15 cellular contexts compared by ENCODE assay signal in the genomic region with DNA sequence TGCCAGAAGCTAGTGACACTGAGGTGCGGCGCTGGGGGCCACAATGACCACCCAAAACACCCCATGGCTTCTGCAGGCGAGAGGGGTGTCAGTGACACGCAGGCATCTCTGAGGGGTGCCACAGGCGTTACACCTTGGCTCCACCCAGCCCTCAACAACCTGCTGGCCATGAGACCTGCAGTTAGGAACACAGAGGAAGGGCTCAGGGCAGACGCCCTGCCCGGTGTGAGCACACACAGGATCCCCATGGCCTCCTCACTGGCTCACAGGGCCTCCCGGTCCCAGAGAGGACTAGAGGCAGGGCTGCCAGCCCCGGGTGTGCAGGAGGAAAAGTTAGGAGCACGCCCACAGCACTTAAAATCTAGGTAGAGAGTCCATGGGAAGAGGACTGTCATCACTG. TPM values are rescaled to one million over a fixed set of nuclear protein-coding genes. Genes with fewer than 3 reads are reported as not detected.
DNase-seq lines count a peak whose midpoint lies in the region; ATAC-seq, FAIRE-seq and TF ChIP-seq lines count a peak whose summit lies in the region.
"Had no signal": no experiment of that assay in that cellular context is flagged by ENCODE, and none has a peak within 500 bp of the region (broad histone marks: within the 10 kb centered on the region; RNA-seq: fewer than 3 reads in every experiment).

No MANE protein-coding gene starts in this region.

- no peak for ATAC-seq in GM12878
- no peak for ATAC-seq in GM19324 (IDR thresholded peaks at IDR 0.05; ENCODE audit: low FRiP score, unreplicated experiment)
- no peak for ATAC-seq in HG03095 (IDR thresholded peaks at IDR 0.05; ENCODE audit: unreplicated experiment)

- in situ Hi-C loops in GM12878 (cut with MboI) = loop anchor here (10.0 kb wide), 1 partner anchor 50 kb away; no protein-coding TSS in a partner anchor

- H3K4me1 ChIP-seq in Caco-2 = no peaks in the 10 kb centered on the region
- peaks cover 5% of the 10 kb centered on the region; the same call in 1 of the 2 replicates for H3K4me1 ChIP-seq in GM12878 (ENCODE audit: control insufficient read depth, insufficient read depth, low read length)
- H3K4me1 ChIP-seq in muscle layer of colon (ENCODE audit: insufficient read depth, low read length) = peaks cover 24% of the 10 kb centered on the region

- TF ChIP-seq POLR2A in GM12878 (IDR thresholded peaks at IDR 0.05; ENCODE audit: low read depth, low read length) = no peak

- intact Hi-C loops in Caco-2 (cut with micrococcal nuclease; ENCODE audit: unreplicated experiment) = no loop called here
- intact Hi-C loops in GM12878 (cut with micrococcal nuclease; ENCODE audit: unreplicated experiment) = no loop called here
- intact Hi-C loops in head of caudate nucleus (cut with DNase I) = no loop called here

- H3K27me3 ChIP-seq in Caco-2 (replicated peaks; ENCODE audit: control insufficient read depth, insufficient read depth, low read length) (no peaks in the 10 kb centered on the region), GM12878 (replicated peaks in 1 of 2; ENCODE audit: control insufficient read depth in 2 of 2, insufficient read depth in 2 of 2, low read length in 1 of 2) (no peaks in the 10 kb centered on the region), muscle layer of colon (ENCODE audit: control insufficient read depth in 1 of 2, insufficient read depth in 2 of 2, low read length in 2 of 2) (no peaks in the 10 kb centered on the region)
- H3K27me3 ChIP-seq: BLaER1 treated with 17β-estradiol and CSF1 and Interleukin-3, amounts not matched to agents 10 nM and 100 nM had no signal

- FAIRE-seq in GM12878 (lab: Jason Lieb, UNC) = no peak
- FAIRE-seq: HTR-8/SVneo, RCC 7860 had no signal

- no peaks in the 10 kb centered on the region for H3K27me3 Mint-ChIP-seq in Caco-2 (ENCODE audit: insufficient read depth, unreplicated experiment)

- TF ChIP-seq EP300 in GM12878 (IDR thresholded peaks at IDR 0.05; ENCODE audit: borderline replicate concordance in 1 of 2, control insufficient read depth in 1 of 2, low read depth in 2 of 2, low read length in 2 of 2) = no peak

- no peak for TF ChIP-seq RAD21 in GM12878 (IDR thresholded peaks at IDR 0.05; ENCODE audit: insufficient read depth, low read depth, low read length)

- peak; percentile 42 for DNase-seq in DMS53 (lab: John Stamatoyannopoulos, UW)
- DNase-seq in DMS53 treated with DMSO at 0.1 percent for 48 hours (lab: John Stamatoyannopoulos, UW; ENCODE audit: unreplicated experiment) = no peak
- DNase-seq in Caco-2 = no peak
- no peak for DNase-seq in GM12878 (ENCODE audit: low read depth, low spot score)
- no peak for DNase-seq in head of caudate nucleus
- DNase-seq: GM23248, NCI-H748 treated with DMSO at 0.1 percent for 48 hours, SIG-M5 had no signal

- H3K4me3 Mint-ChIP-seq in Caco-2 (ENCODE audit: unreplicated experiment) = no peak overlapping the region

- SMC1A ChIA-PET in GM12878 (lab: Charles Lee; ENCODE audit: uncharacterized antibody, unreplicated experiment) = no interaction called here

- no peak overlapping the region for H3K4me2 ChIP-seq in GM12878 (ENCODE audit: control insufficient read depth, insufficient read depth)

- WGBS in GM12878 (ENCODE audit: insufficient coverage, insufficient replicate concordance, low lambda C conversion rate, missing lambda C conversion rate) = 92% methylated on average over 10 of the region's 10 CpGs

- CTCF ChIA-PET in Caco-2 (lab: Charles Lee) = interaction anchor here (0.7 kb wide), 1 partner anchor 107 kb away, joined by 3 read pairs; a partner anchor contains a TSS
- CTCF ChIA-PET in GM12878 (lab: Yijun Ruan, JAX) = no interaction called here

- H3K9me3 Mint-ChIP-seq in Caco-2 (ENCODE audit: unreplicated experiment) = no peaks in the 10 kb centered on the region

- no peak overlapping the region for H2AFZ ChIP-seq in GM12878 (ENCODE audit: control insufficient read depth, low read depth, low read length)
- H2AFZ ChIP-seq: GM23248 had no signal

- TF ChIP-seq CTCF in Caco-2 (IDR thresholded peaks at IDR 0.05; ENCODE audit: insufficient read depth in 1 of 2, low read depth in 1 of 2, low read length in 1 of 2, severe bottlenecking in 1 of 2, unreplicated experiment in 1 of 2) (no peak), GM12878 (IDR thresholded peaks at IDR 0.05 in 2 of 3, conservative IDR thresholded peaks at IDR 0.05 in 1 of 3; ENCODE audit: control insufficient read depth in 2 of 3, extremely low read depth in 1 of 3, insufficient read depth in 1 of 3, low read depth in 3 of 3, low read length in 3 of 3) (no peak)

- H3K27ac ChIP-seq in GM12878 (ENCODE audit: control insufficient read depth, insufficient read depth) = no peak overlapping the region
- peak overlapping the region; percentile 37 for H3K27ac ChIP-seq in muscle layer of colon (ENCODE audit: low read depth, low read length)
- H3K27ac ChIP-seq: 22Rv1; BLaER1 treated with 17β-estradiol and CSF1 and Interleukin-3, amounts not matched to agents 10 nM and 100 nM; GM23248 had no signal

- BruUV-seq in Caco-2 (replicated peaks; lab: Mats Ljungman, UMichigan) = TSS peak; percentile 27
- BruUV-seq in GM12878 (replicated peaks; lab: Mats Ljungman, UMichigan) = TSS peak; percentile 70

- H3K36me3 Mint-ChIP-seq in Caco-2 (ENCODE audit: insufficient read depth, unreplicated experiment) = peaks cover 54% of the 10 kb centered on the region

- RAD21 ChIA-PET in GM12878 (lab: Charles Lee; ENCODE audit: unreplicated experiment) = no interaction called here

- H3K79me2 ChIP-seq in GM12878 (ENCODE audit: control insufficient read depth, insufficient read depth, low read length) = peaks cover 2% of the 10 kb centered on the region; the same call in 1 of the 2 replicates

- no peaks in the 10 kb centered on the region for H4K20me1 ChIP-seq in GM12878 (ENCODE audit: control insufficient read depth, insufficient read depth)

- H3K36me3 ChIP-seq in Caco-2 (ENCODE audit: control insufficient read depth, insufficient read depth, low read length) = peaks cover 11% of the 10 kb centered on the region
- peaks cover 3 to 21% of the 10 kb centered on the region in 2 experiments for H3K36me3 ChIP-seq in GM12878 (ENCODE audit: control insufficient read depth in 2 of 2, insufficient read depth in 2 of 2, low read length in 1 of 2)
- H3K36me3 ChIP-seq in muscle layer of colon (ENCODE audit: insufficient read depth, low read length) = peaks cover 28% of the 10 kb centered on the region

- POLR2A ChIA-PET in Caco-2 (lab: Charles Lee) = no interaction called here
- POLR2A ChIA-PET in GM12878 (lab: Charles Lee) = no interaction called here

- H3K4me3 ChIP-seq in Caco-2 (ENCODE audit: low read depth, low read length) = no peak overlapping the region
- no peak overlapping the region for H3K4me3 ChIP-seq in GM12878
- no peak overlapping the region for H3K4me3 ChIP-seq in muscle layer of colon (ENCODE audit: low read depth in 1 of 2, low read length in 2 of 2)
- H3K4me3 ChIP-seq: BLaER1 treated with 17β-estradiol and CSF1 and Interleukin-3, amounts not matched to agents 10 nM and 100 nM; GM23248 had no signal

- H3K27ac Mint-ChIP-seq in Caco-2 (ENCODE audit: unreplicated experiment) = no peak overlapping the region

- no peaks in the 10 kb centered on the region for H3K9me3 ChIP-seq in Caco-2
- H3K9me3 ChIP-seq in GM12878 (replicated peaks; ENCODE audit: control insufficient read depth, insufficient read depth, low read length) = no peaks in the 10 kb centered on the region
- H3K9me3 ChIP-seq in muscle layer of colon (ENCODE audit: low read length) = no peaks in the 10 kb centered on the region
- H3K9me3 ChIP-seq: BLaER1 treated with 17β-estradiol and CSF1 and Interleukin-3, amounts not matched to agents 10 nM and 100 nM had no signal

- peaks cover 3% of the 10 kb centered on the region for H3K4me1 Mint-ChIP-seq in Caco-2 (ENCODE audit: low read depth, unreplicated experiment)

- H3K9ac ChIP-seq in GM12878 (ENCODE audit: control insufficient read depth, insufficient read depth, low read length) (no peak overlapping the region), muscle layer of colon (ENCODE audit: low read length) (no peak overlapping the region)
- H3K9ac ChIP-seq: BLaER1 treated with 17β-estradiol and CSF1 and Interleukin-3, amounts not matched to agents 10 nM and 100 nM; GM23248 had no signal

TF ChIP-seq in GM12878, 131 proteins besides CTCF, POLR2A, EP300 and RAD21 (continues in another document):
- TF ChIP-seq GATAD2B (conservative IDR thresholded peaks at IDR 0.05; ENCODE audit: low read depth) (no peak), PML (IDR thresholded peaks at IDR 0.05; ENCODE audit: low read length) (no peak), RCOR1 (conservative IDR thresholded peaks at IDR 0.05; ENCODE audit: low read depth, low read length) (no peak), SP1 (IDR thresholded peaks at IDR 0.05; ENCODE audit: low read depth, low read length) (no peak)
- TF ChIP-seq, protein P1, sequence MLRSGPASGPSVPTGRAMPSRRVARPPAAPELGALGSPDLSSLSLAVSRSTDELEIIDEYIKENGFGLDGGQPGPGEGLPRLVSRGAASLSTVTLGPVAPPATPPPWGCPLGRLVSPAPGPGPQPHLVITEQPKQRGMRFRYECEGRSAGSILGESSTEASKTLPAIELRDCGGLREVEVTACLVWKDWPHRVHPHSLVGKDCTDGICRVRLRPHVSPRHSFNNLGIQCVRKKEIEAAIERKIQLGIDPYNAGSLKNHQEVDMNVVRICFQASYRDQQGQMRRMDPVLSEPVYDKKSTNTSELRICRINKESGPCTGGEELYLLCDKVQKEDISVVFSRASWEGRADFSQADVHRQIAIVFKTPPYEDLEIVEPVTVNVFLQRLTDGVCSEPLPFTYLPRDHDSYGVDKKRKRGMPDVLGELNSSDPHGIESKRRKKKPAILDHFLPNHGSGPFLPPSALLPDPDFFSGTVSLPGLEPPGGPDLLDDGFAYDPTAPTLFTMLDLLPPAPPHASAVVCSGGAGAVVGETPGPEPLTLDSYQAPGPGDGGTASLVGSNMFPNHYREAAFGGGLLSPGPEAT (IDR thresholded peaks at IDR 0.05; ENCODE audit: low read depth) = no peak

RNA-seq across cellular contexts. Expression of a gene that starts 35.1 kb away (rescaled TPM):
- total RNA-seq in Caco-2 (2022) (205 and 211 TPM in 2 replicates), GM12878 (2014; rRNA removed) (34.4 and 36.4 TPM in 2 replicates), GM12878 (2014; rRNA removed; fragmentation: Illumina TruSeq; extraction: Trizol) (22.0 and 25.7 TPM in 2 replicates), GM12878 (2021) (43.7 and 51.3 TPM in 2 replicates)
- total RNA-seq in GM12878 (2013; cell fraction: nucleolus; rRNA removed) = 122 and 123 TPM in 2 replicates
- polyA plus RNA-seq in GM12878 (2011; ENCODE audit: low read depth) = 16.4 TPM
- polyA plus RNA-seq in GM12878 (2011; rRNA removed) (38.8 and 46.2 TPM in 2 replicates), GM12878 (2014; fragmentation: Illumina TruSeq; extraction: Trizol) (16.9 and 22.7 TPM in 2 replicates), GM12878 (2014; fragmentation: Nextera tagmentation; extraction: Ambion mirVana) (1 to 10 TPM; 3.5 to 5.7 TPM), GM12878 (2014; rRNA removed) (25.6 and 25.9 TPM in 2 replicates), GM12878 (2016; fragmentation: Nextera tagmentation; extraction: Ambion mirVana) (10 to 100 TPM; 30.7 to 33.4 TPM)
- 48.3 and 55.8 TPM in 2 replicates for polyA plus RNA-seq in GM12878 (2011; cell fraction: cytosol; rRNA removed)
- polyA plus RNA-seq in GM12878 (2011; cell fraction: nucleus; rRNA removed) = 64.5 and 71.0 TPM in 2 replicates
- 21.1 and 29.0 TPM in 2 replicates for polyA plus RNA-seq in GM12878 (2012)
- 78.5 and 79.4 TPM in 2 replicates for polyA minus RNA-seq in GM12878 (2011; rRNA and poly(A)+ RNA removed)
- 14.1 and 19.8 TPM in 2 replicates for polyA minus RNA-seq in GM12878 (2011; cell fraction: cytosol; rRNA and poly(A)+ RNA removed)
- 22.1 and 35.2 TPM in 2 replicates for polyA minus RNA-seq in GM12878 (2011; cell fraction: nucleus; rRNA and poly(A)+ RNA removed)
